8 cellular contexts compared by ENCODE assay signal in genomic region chr12:113333877-113334785, GRCh38. TPM values are rescaled to one million over a fixed set of nuclear protein-coding genes. Genes with fewer than 3 reads are reported as not detected.
DNase-seq lines count a peak whose midpoint lies in the region; ATAC-seq, FAIRE-seq and TF ChIP-seq lines count a peak whose summit lies in the region.

No MANE protein-coding gene starts in this region.

- H3K4me3 Mint-ChIP-seq in stimulated activated naive B cell treated with anti-CD40 and anti-IgM and Interleukin-4, amounts not matched to agents 10 μg/mL and 1 μg/mL and 100 μg/mL, for 72 hours: peak overlapping the region; percentile 94 to 95

- peaks cover 5% of the 10 kb centered on the region for H3K4me1 ChIP-seq in keratinocyte (ENCODE audit: control insufficient read depth, extremely low read depth, insufficient read depth, low read length)

- no peaks in the 10 kb centered on the region for H3K27me3 ChIP-seq in keratinocyte (ENCODE audit: control insufficient read depth, extremely low read depth, insufficient read depth, low read length)

- no peak for TF ChIP-seq CTCF in astrocyte of the cerebellum (IDR thresholded peaks at IDR 0.05; ENCODE audit: low read depth, low read length, missing control alignments)
- TF ChIP-seq CTCF in keratinocyte (optimal IDR thresholded peaks at IDR 0.05 in 1 of 3, IDR thresholded peaks at IDR 0.05 in 1 of 3, conservative IDR thresholded peaks at IDR 0.05 in 1 of 3; ENCODE audit: extremely low read depth in 1 of 3, insufficient read depth in 2 of 3, low read length in 3 of 3): no peak

- H3K4me3 ChIP-seq in astrocyte of the cerebellum (ENCODE audit: low read depth, low read length): peak overlapping the region; percentile 63
- H3K4me3 ChIP-seq in keratinocyte (ENCODE audit: control insufficient read depth in 2 of 3, extremely low read depth in 1 of 3, insufficient read depth in 2 of 3, low read depth in 1 of 3, low read length in 3 of 3): peak overlapping the region; percentile 78 to 85 (median 80)

- no peaks in the 10 kb centered on the region for H3K9me3 Mint-ChIP-seq in stimulated activated naive B cell treated with anti-CD40 and anti-IgM and Interleukin-4, amounts not matched to agents 10 μg/mL and 1 μg/mL and 100 μg/mL, for 72 hours

- DNase-seq in stimulated activated CD4-positive, alpha-beta T cell treated with anti-CD3 and anti-CD28 coated beads, Interleukin-4, amount 100 ng/mL, for 24 hours: peak; percentile 4
- DNase-seq in stimulated activated CD4-positive, alpha-beta T cell treated with anti-CD3 and anti-CD28 coated beads, Interleukin-4, amount 100 ng/mL, for 4 hours: no peak
- peak; percentile 27 to 39 for DNase-seq in Kasumi-1 (lab: John Stamatoyannopoulos, UW)
- DNase-seq in astrocyte of the cerebellum (ENCODE audit: low read depth): no peak
- no peak for DNase-seq in keratinocyte (ENCODE audit: low read depth, low spot score)
- no peak for DNase-seq in stimulated activated naive B cell treated with anti-CD40 and anti-IgM and Interleukin-4, amounts not matched to agents 10 μg/mL and 1 μg/mL and 100 μg/mL, for 72 hours

- H3K27ac ChIP-seq in keratinocyte (ENCODE audit: control insufficient read depth, insufficient read depth, low read length): peak overlapping the region; percentile 59

- H3K9me3 ChIP-seq in keratinocyte (ENCODE audit: control insufficient read depth, low read depth, low read length): no peaks in the 10 kb centered on the region

- ATAC-seq in stimulated activated naive B cell treated with anti-CD40 and anti-IgM and Interleukin-4, amounts not matched to agents 10 μg/mL and 1 μg/mL and 100 μg/mL, for 72 hours (replicated peaks): peak; percentile 20 to 23
- ATAC-seq in GM18505 (IDR thresholded peaks at IDR 0.05; ENCODE audit: unreplicated experiment) (no peak), HG03469 (IDR thresholded peaks at IDR 0.05; ENCODE audit: unreplicated experiment) (no peak)

- peak overlapping the region; percentile 70 for H2AFZ ChIP-seq in keratinocyte (ENCODE audit: control insufficient read depth, low read length)

- dilution Hi-C loops in keratinocyte (cut with MboI; ENCODE audit: extremely low pct_ligation_motif_present, low sequenced_read_pairs): no loop called here

- H3K36me3 ChIP-seq in keratinocyte (ENCODE audit: control insufficient read depth in 2 of 2, extremely low read depth in 1 of 2, insufficient read depth in 2 of 2, low read length in 2 of 2): peaks cover 4 to 7% of the 10 kb centered on the region in 2 experiments

- peaks cover 19 to 29% of the 10 kb centered on the region in 2 donors for H3K36me3 Mint-ChIP-seq in stimulated activated naive B cell treated with anti-CD40 and anti-IgM and Interleukin-4, amounts not matched to agents 10 μg/mL and 1 μg/mL and 100 μg/mL, for 72 hours

- H4K20me1 ChIP-seq in keratinocyte (ENCODE audit: control insufficient read depth, extremely low read depth, insufficient read depth, low read length): no peaks in the 10 kb centered on the region

- peak overlapping the region; percentile 97 for H3K4me2 ChIP-seq in keratinocyte (ENCODE audit: control insufficient read depth, extremely low read depth, insufficient read depth, low read depth, low read length)

- no peak for FAIRE-seq in keratinocyte (lab: Jason Lieb, UNC)

- TF ChIP-seq POLR2A in GM18505 (IDR thresholded peaks at IDR 0.05; ENCODE audit: borderline replicate concordance, extremely low read depth, insufficient read depth, insufficient read length): no peak

- peak overlapping the region; percentile 77 for H3K9ac ChIP-seq in keratinocyte (ENCODE audit: control insufficient read depth, extremely low read depth, insufficient read depth, low read length)

- H3K27me3 Mint-ChIP-seq in stimulated activated naive B cell treated with anti-CD40 and anti-IgM and Interleukin-4, amounts not matched to agents 10 μg/mL and 1 μg/mL and 100 μg/mL, for 72 hours: no peaks in the 10 kb centered on the region

- in situ Hi-C loops in astrocyte of the cerebellum (cut with HindIII; ENCODE audit: low sequenced_read_pairs): no loop called here

- H3K4me1 Mint-ChIP-seq in stimulated activated naive B cell treated with anti-CD40 and anti-IgM and Interleukin-4, amounts not matched to agents 10 μg/mL and 1 μg/mL and 100 μg/mL, for 72 hours: peaks cover 21 to 38% of the 10 kb centered on the region in 2 donors

- no peaks in the 10 kb centered on the region for H3K79me2 ChIP-seq in keratinocyte (ENCODE audit: control insufficient read depth, insufficient read depth, low read length)

- H3K27ac Mint-ChIP-seq in stimulated activated naive B cell treated with anti-CD40 and anti-IgM and Interleukin-4, amounts not matched to agents 10 μg/mL and 1 μg/mL and 100 μg/mL, for 72 hours: peak overlapping the region; percentile 88

- no peaks in the 10 kb centered on the region for H3K9me1 ChIP-seq in keratinocyte (ENCODE audit: control insufficient read depth, extremely low read depth, insufficient read depth, low read length)

RNA-seq across cellular contexts. Expression of gene SLC8B1, which starts 0.8 kb away (rescaled TPM):
- 8.0 to 14.6 TPM (median 8.8 TPM) in 3 replicates for polyA plus RNA-seq in keratinocyte
- 12.3 TPM for polyA plus RNA-seq in keratinocyte (2011; ENCODE audit: low read depth)
- polyA plus RNA-seq in keratinocyte (2011; cell fraction: cytosol; rRNA removed): 4.8 and 6.2 TPM in 2 replicates
- 29.3 and 33.4 TPM in 2 replicates for polyA plus RNA-seq in keratinocyte (2011; cell fraction: nucleus; rRNA removed)
- polyA plus RNA-seq in keratinocyte (2012; ENCODE audit: low replicate concordance): 8.4 and 12.9 TPM in 2 replicates
- 20.9 to 40.4 TPM (median 30.6 TPM) in 3 replicates for polyA minus RNA-seq in keratinocyte
- 11.9 TPM for polyA minus RNA-seq in keratinocyte (2011; cell fraction: cytosol; rRNA and poly(A)+ RNA removed)
- polyA minus RNA-seq in keratinocyte (2011; cell fraction: nucleus; rRNA and poly(A)+ RNA removed): 17.9 and 30.6 TPM in 2 replicates

RNA-seq across cellular contexts. Expression of gene PLBD2, which starts 24.3 kb away (rescaled TPM):
- polyA plus RNA-seq in keratinocyte: 6.4 to 12.9 TPM (median 10.8 TPM) in 3 replicates
- polyA plus RNA-seq in keratinocyte (2011; ENCODE audit: low read depth): 4.9 TPM
- polyA plus RNA-seq in keratinocyte (2011; cell fraction: cytosol; rRNA removed): 8.4 and 14.5 TPM in 2 replicates
- polyA plus RNA-seq in keratinocyte (2011; cell fraction: nucleus; rRNA removed): 52.6 and 56.5 TPM in 2 replicates
- polyA plus RNA-seq in keratinocyte (2012; ENCODE audit: low replicate concordance): 14.5 and 32.7 TPM in 2 replicates
- polyA minus RNA-seq in keratinocyte: 19.2 to 64.9 TPM (median 19.6 TPM) in 3 replicates
- 34.5 TPM for polyA minus RNA-seq in keratinocyte (2011; cell fraction: cytosol; rRNA and poly(A)+ RNA removed)
- 60.8 and 67.2 TPM in 2 replicates for polyA minus RNA-seq in keratinocyte (2011; cell fraction: nucleus; rRNA and poly(A)+ RNA removed)

Comparison
In these comparisons a context has a peak if more than half of its experiments do, and no peak if none do; other contexts are left out.
1. DNase-seq: peak in stimulated activated CD4-positive, alpha-beta T cell treated with anti-CD3 and anti-CD28 coated beads, Interleukin-4, amount 100 ng/mL, for 24 hours (single experiment) and Kasumi-1 (2 of 2); none in stimulated activated CD4-positive, alpha-beta T cell treated with anti-CD3 and anti-CD28 coated beads, Interleukin-4, amount 100 ng/mL, for 4 hours (0 of 2), astrocyte of the cerebellum (single experiment), keratinocyte (single experiment) and stimulated activated naive B cell treated with anti-CD40 and anti-IgM and Interleukin-4, amounts not matched to agents 10 μg/mL and 1 μg/mL and 100 μg/mL, for 72 hours (single experiment).
2. ATAC-seq: peak in stimulated activated naive B cell treated with anti-CD40 and anti-IgM and Interleukin-4, amounts not matched to agents 10 μg/mL and 1 μg/mL and 100 μg/mL, for 72 hours (2 of 2); none in GM18505 (single experiment) and HG03469 (single experiment).